In the genomic region with DNA sequence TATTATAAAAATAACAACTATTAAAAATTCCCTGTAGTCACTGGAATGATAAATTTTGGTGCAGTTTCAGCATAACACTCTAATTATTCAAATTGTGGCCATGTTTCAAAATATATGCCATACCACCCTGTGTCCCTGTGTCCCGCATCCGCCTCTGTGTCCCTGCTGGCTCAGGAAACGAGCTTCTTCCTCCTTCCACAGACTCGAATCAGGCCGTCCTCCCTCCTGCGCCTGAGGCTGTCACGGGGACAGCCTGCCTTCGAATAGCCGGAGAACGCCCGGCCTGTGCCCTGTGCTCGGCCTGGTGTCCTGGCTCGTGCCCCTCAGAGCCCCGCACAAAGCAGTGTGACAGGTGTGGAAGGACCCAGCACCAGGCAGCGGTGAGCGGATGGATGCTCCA, we compare ENCODE assay signal across 13 cellular contexts. TPM values are rescaled to one million over a fixed set of nuclear protein-coding genes. Genes with fewer than 3 reads are reported as not detected.
"Had no signal": no experiment of that assay in that cellular context is flagged by ENCODE, and none has a peak within 500 bp of the region (broad histone marks: within the 10 kb centered on the region; RNA-seq: fewer than 3 reads in every experiment).

No MANE protein-coding gene starts in this region.

RNA-seq across cellular contexts. Expression of a gene that starts 55.1 kb away (rescaled TPM):
- total RNA-seq: activated B cell treated with CpG ODN at 0.5 μM for 24 hours; activated CD4-positive, alpha-beta memory T cell treated with anti-CD3 and anti-CD28 coated beads for 36 hours; activated CD4-positive, alpha-beta memory T cell treated with anti-CD3 and anti-CD28 coated beads, Interleukin-2, amount 10 ng/mL, durations not matched to agents 7 days and 5 days; activated CD4-positive, alpha-beta T cell treated with anti-CD3 and anti-CD28 coated beads for 36 hours; activated CD4-positive, alpha-beta T cell treated with anti-CD3 and anti-CD28 coated beads, Interleukin-2, amount 10 ng/mL, durations not matched to agents 24 days and 14 days; activated CD4-positive, alpha-beta T cell treated with anti-CD3 and anti-CD28 coated beads, Interleukin-2, amount 10 ng/mL, durations not matched to agents 7 days and 5 days; activated CD8-positive, alpha-beta memory T cell treated with anti-CD3 and anti-CD28 coated beads for 36 hours; activated CD8-positive, alpha-beta memory T cell treated with anti-CD3 and anti-CD28 coated beads, Interleukin-2, amount 10 ng/mL, durations not matched to agents 7 days and 5 days; activated CD8-positive, alpha-beta T cell treated with anti-CD3 and anti-CD28 coated beads for 36 hours; activated CD8-positive, alpha-beta T cell treated with anti-CD3 and anti-CD28 coated beads, Interleukin-2, amount 10 ng/mL, durations not matched to agents 7 days and 5 days; T-cell; T-helper 1 cell treated with Interleukin-12 subunit alpha and Interleukin-12 subunit beta and Interleukin-4 antibody, amounts not matched to agents 30 ng/mL and 1 ng/mL, for 36 hours; T-helper 2 cell treated with Interferon-gamma antibody and Interleukin-4, amounts not matched to agents 100 ng/mL and 5 ng/mL, for 36 hours had no signal
